ENCODE assay signal across 8 cellular contexts in the genomic region with DNA sequence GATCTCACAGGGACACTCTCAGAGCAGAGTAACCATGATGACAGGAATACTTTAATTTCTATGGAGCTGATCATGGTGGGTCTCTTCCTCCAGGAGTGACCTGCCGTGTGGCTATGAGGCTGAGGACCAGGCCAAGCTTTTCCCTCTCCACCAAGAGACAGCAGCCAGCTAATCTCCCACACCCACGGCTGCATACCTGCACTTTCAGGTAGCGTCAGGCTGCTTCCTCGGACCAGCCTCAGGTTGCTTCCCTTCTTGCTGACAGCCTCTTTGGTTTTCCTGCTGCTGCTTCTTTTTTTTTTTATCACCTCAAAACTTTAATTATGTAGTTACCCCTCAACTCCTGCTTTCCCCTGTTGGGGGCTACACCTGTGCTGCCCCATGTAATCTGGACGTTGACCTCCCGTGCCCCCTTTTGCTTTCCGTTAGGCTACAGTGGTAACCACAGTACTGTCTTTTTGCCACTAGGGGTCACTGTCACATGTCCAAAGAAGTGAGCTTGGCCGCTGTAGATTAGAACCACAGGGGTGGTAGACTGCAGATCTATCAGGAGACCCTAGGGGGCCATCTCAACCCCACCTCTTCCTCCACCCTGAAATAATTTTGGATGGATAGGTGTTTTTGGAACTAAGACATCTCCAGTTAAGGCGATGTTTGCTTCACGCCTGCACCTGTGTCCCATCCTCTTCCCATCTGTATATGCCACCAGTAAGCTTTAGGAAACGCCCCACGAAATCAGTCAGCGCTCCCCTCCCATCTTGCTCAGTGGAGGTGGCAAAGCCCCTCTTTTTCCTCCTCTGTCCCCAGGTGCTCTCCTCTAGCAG. TPM values are rescaled to one million over a fixed set of nuclear protein-coding genes. Genes with fewer than 3 reads are reported as not detected.
A peak's percentile ranks its signal among the peaks of the same experiment; 100 is the strongest.
DNase-seq lines count a peak whose midpoint lies in the region; ATAC-seq and TF ChIP-seq lines count a peak whose summit lies in the region.

No MANE protein-coding gene starts in this region.

- H3K27ac ChIP-seq in KMS-11 (no peak overlapping the region), esophagus squamous epithelium (no peak overlapping the region), stomach (no peak overlapping the region)

- H4K20me1 ChIP-seq in KMS-11 (ENCODE audit: insufficient read depth), result no peaks in the 10 kb centered on the region

- DNase-seq in EL (peak; percentile 76), OCI-M1 (lab: John Stamatoyannopoulos, UW) (peak; percentile 91), activated T-cell treated with anti-CD3 and anti-CD28 coated beads for 24 hours (ENCODE audit: low read depth) (peak; percentile 62), esophagus squamous epithelium (lab: John Stamatoyannopoulos, UW) (no peak), stomach (peak; percentile 59)
- peak; percentile 81 for DNase-seq in natural killer cell treated with Interleukin-12 subunit alpha and Interleukin-12 subunit beta and Interleukin-15 and Interleukin-18, amount 100 ng/mL, for 72 hours (ENCODE audit: low spot score)

- TF ChIP-seq CTCF in KMS-11 (conservative IDR thresholded peaks at IDR 0.05; ENCODE audit: low read depth, low read length) (peak; percentile 100), esophagus squamous epithelium (IDR thresholded peaks at IDR 0.05) (peak; percentile 91 to 94 (median 92)), stomach (IDR thresholded peaks at IDR 0.05) (peak in 5 of 7 experiments; percentile 92 to 96 (median 94))

- no peak overlapping the region for H3K27ac Mint-ChIP-seq in natural killer cell treated with Interleukin-12 subunit alpha and Interleukin-12 subunit beta and Interleukin-15 and Interleukin-18, amount 100 ng/mL, for 72 hours

- H3K9ac ChIP-seq in KMS-11, result no peak overlapping the region

- intact Hi-C loops in esophagus squamous epithelium (cut with DNase I), result loop anchor here (5.0 kb wide), 1 partner anchor 39 kb away; no protein-coding TSS in a partner anchor
- intact Hi-C loops in stomach (cut with DNase I; ENCODE audit: low total_unique reads), result loop anchor here (5.0 kb wide), 1 partner anchor 39 kb away; no protein-coding TSS in a partner anchor

- H3K4me2 ChIP-seq in KMS-11, result no peak overlapping the region

- H3K36me3 ChIP-seq in KMS-11 (ENCODE audit: insufficient read depth) (no peaks in the 10 kb centered on the region), esophagus squamous epithelium (no peaks in the 10 kb centered on the region), stomach (peaks cover 0 to 4% (median 0%) of the 10 kb centered on the region in 4 donors)

- no peaks in the 10 kb centered on the region for H3K9me3 Mint-ChIP-seq in natural killer cell treated with Interleukin-12 subunit alpha and Interleukin-12 subunit beta and Interleukin-15 and Interleukin-18, amount 100 ng/mL, for 72 hours

- H3K36me3 Mint-ChIP-seq in natural killer cell treated with Interleukin-12 subunit alpha and Interleukin-12 subunit beta and Interleukin-15 and Interleukin-18, amount 100 ng/mL, for 72 hours, result no peaks in the 10 kb centered on the region

- peak; percentile 92 for ATAC-seq in GM21737 (IDR thresholded peaks at IDR 0.05; ENCODE audit: unreplicated experiment)
- peak; percentile 95 for ATAC-seq in natural killer cell treated with Interleukin-12 subunit alpha and Interleukin-12 subunit beta and Interleukin-15 and Interleukin-18, amount 100 ng/mL, for 72 hours

- H3K79me2 ChIP-seq in KMS-11 (ENCODE audit: insufficient read depth, low read depth), result no peaks in the 10 kb centered on the region

- TF ChIP-seq EP300 in stomach (IDR thresholded peaks at IDR 0.05), result no peak

- H3K4me1 Mint-ChIP-seq in natural killer cell treated with Interleukin-12 subunit alpha and Interleukin-12 subunit beta and Interleukin-15 and Interleukin-18, amount 100 ng/mL, for 72 hours (ENCODE audit: low read depth in 2 of 2), result peaks cover 5 to 6% of the 10 kb centered on the region in 2 donors

- H3K27me3 Mint-ChIP-seq in natural killer cell treated with Interleukin-12 subunit alpha and Interleukin-12 subunit beta and Interleukin-15 and Interleukin-18, amount 100 ng/mL, for 72 hours, result peaks cover 5 to 7% of the 10 kb centered on the region in 2 donors

- H3K4me1 ChIP-seq in KMS-11 (ENCODE audit: low read depth, poor library complexity, severe bottlenecking) (peaks cover 8% of the 10 kb centered on the region), esophagus squamous epithelium (no peaks in the 10 kb centered on the region), stomach (no peaks in the 10 kb centered on the region)

- no peak for TF ChIP-seq POLR2A in esophagus squamous epithelium (IDR thresholded peaks at IDR 0.05)
- TF ChIP-seq POLR2A in stomach (IDR thresholded peaks at IDR 0.05), result no peak

- no peaks in the 10 kb centered on the region for H3K9me3 ChIP-seq in esophagus squamous epithelium
- no peaks in the 10 kb centered on the region for H3K9me3 ChIP-seq in stomach

- H3K4me3 ChIP-seq in KMS-11 (IDR thresholded peaks at IDR 0.05; ENCODE audit: insufficient read depth, low read depth, low read length) (no peak overlapping the region), esophagus squamous epithelium (no peak overlapping the region), stomach (no peak overlapping the region)

- H2AFZ ChIP-seq in KMS-11 (ENCODE audit: low read depth), result peak overlapping the region; percentile 18; the same call in 1 of the 2 replicates

- no peak overlapping the region for H3K4me3 Mint-ChIP-seq in natural killer cell treated with Interleukin-12 subunit alpha and Interleukin-12 subunit beta and Interleukin-15 and Interleukin-18, amount 100 ng/mL, for 72 hours

- H3K27me3 ChIP-seq in KMS-11 (ENCODE audit: insufficient read depth, low read depth), result no peaks in the 10 kb centered on the region; the same call in 1 of the 2 replicates
- peaks cover 0 to 25% (median 0%) of the 10 kb centered on the region in 4 donors for H3K27me3 ChIP-seq in esophagus squamous epithelium
- H3K27me3 ChIP-seq in stomach, result peaks cover 0 to 13% (median 0%) of the 10 kb centered on the region in 3 donors

- whole genome bisulfite sequencing in esophagus squamous epithelium, 2 donors, result 28 to 40% methylated on average over 10 to 13 of the region's 13 CpGs
- 41 to 47% (median 44%) methylated on average over 13 of the region's 13 CpGs for WGBS in stomach, 5 donors

RNA-seq across cellular contexts. Expression of a gene that starts 7.8 kb away (rescaled TPM):
- total RNA-seq in esophagus squamous epithelium (10 to 100 TPM; 25.2 to 41.7 (median 33.1) TPM), stomach (100 to 1,000 TPM in 1 of 5 donors, 10 to 100 TPM in 4; 15.9 to 116 (median 46.1) TPM)
- 10 to 100 TPM; 25.9 to 35.7 TPM for total RNA-seq in natural killer cell treated with Interleukin-12 subunit alpha and Interleukin-12 subunit beta and Interleukin-15 and Interleukin-18, amount 100 ng/mL, for 72 hours
- 10 to 100 TPM; 14.1 to 39.7 (median 20.1) TPM for polyA plus RNA-seq in stomach

RNA-seq across cellular contexts. Expression of a gene that starts 21.4 kb away (rescaled TPM):
- total RNA-seq in esophagus squamous epithelium, result 10 to 100 TPM in 1 of 4 donors, 1 to 10 TPM in 3; 1.6 to 16.6 (median 5.6) TPM
- total RNA-seq in natural killer cell treated with Interleukin-12 subunit alpha and Interleukin-12 subunit beta and Interleukin-15 and Interleukin-18, amount 100 ng/mL, for 72 hours, result 10 to 100 TPM; 15.6 to 18.4 TPM
- 10 to 100 TPM in 3 of 5 donors, 1 to 10 TPM in 2; 5.2 to 49.6 (median 14.3) TPM for total RNA-seq in stomach
- polyA plus RNA-seq in stomach, result 10 to 100 TPM; 14.6 to 26.9 (median 17.1) TPM

RNA-seq across cellular contexts. Expression of a gene that starts 28.0 kb away (rescaled TPM):
- total RNA-seq in esophagus squamous epithelium (10 to 100 TPM in 1 of 4 donors, 1 to 10 TPM in 2, under 1 TPM in 1; 0.76 to 27.7 (median 6.2) TPM), stomach (100 to 1,000 TPM in 1 of 5 donors, 10 to 100 TPM in 4; 18.7 to 220 (median 31.8) TPM)
- 1 to 10 TPM in 1 of 2 donors, under 1 TPM in 1; 0.52 to 4.0 TPM for total RNA-seq in natural killer cell treated with Interleukin-12 subunit alpha and Interleukin-12 subunit beta and Interleukin-15 and Interleukin-18, amount 100 ng/mL, for 72 hours
- 10 to 100 TPM; 22.5 to 48.4 (median 24.8) TPM for polyA plus RNA-seq in stomach

RNA-seq across cellular contexts. Expression of a gene that starts 33.4 kb away (rescaled TPM):
- under 1 TPM in 3 of 4 donors, not detected in 1; 0.15 to 0.22 (median 0.19) TPM for total RNA-seq in esophagus squamous epithelium
- 1 to 10 TPM in 1 of 2 donors, under 1 TPM in 1; 0.29 to 2.0 TPM for total RNA-seq in natural killer cell treated with Interleukin-12 subunit alpha and Interleukin-12 subunit beta and Interleukin-15 and Interleukin-18, amount 100 ng/mL, for 72 hours
- total RNA-seq in stomach, result 1 to 10 TPM in 4 of 5 donors, not detected in 1; 1.3 to 2.3 (median 1.6) TPM
- under 1 TPM; 0.19 to 0.40 (median 0.31) TPM for polyA plus RNA-seq in stomach

RNA-seq across cellular contexts. Expression of a gene that starts 36.2 kb away (rescaled TPM):
- total RNA-seq in esophagus squamous epithelium (100 to 1,000 TPM; 122 to 175 (median 159) TPM), stomach (100 to 1,000 TPM in 3 of 5 donors, 10 to 100 TPM in 2; 28.6 to 177 (median 102) TPM)
- 10 to 100 TPM; 94.2 to 98.7 TPM for total RNA-seq in natural killer cell treated with Interleukin-12 subunit alpha and Interleukin-12 subunit beta and Interleukin-15 and Interleukin-18, amount 100 ng/mL, for 72 hours
- polyA plus RNA-seq in stomach, result 100 to 1,000 TPM in 2 of 3 donors, 10 to 100 TPM in 1; 90.0 to 168 (median 110) TPM
